In the genomic region with DNA sequence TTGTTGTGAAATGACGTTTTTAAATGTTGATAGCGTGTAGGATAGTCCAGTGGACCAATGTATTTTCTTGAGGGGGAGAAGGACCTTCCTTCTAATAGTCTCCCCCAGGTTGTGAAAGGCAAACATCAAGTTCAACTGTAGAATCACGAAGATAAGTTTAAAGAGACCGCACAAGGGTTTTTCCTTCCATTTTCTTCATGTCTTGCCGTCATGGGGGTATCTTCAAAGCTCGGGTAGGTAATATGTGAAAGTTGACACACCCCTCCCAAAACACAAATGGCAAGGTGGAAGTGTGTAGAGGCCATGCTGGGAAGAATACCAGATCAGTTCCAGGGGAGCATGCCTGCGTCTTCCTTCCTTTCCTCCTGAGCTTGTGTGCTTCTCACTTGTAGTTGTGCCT, we compare ENCODE assay signal across 19 cellular contexts.
DNase-seq lines count a peak whose midpoint lies in the region; ATAC-seq, FAIRE-seq and TF ChIP-seq lines count a peak whose summit lies in the region.
"Had no signal": no experiment of that assay in that cellular context is flagged by ENCODE, and none has a peak within 500 bp of the region (broad histone marks: within the 10 kb centered on the region; RNA-seq: fewer than 3 reads in every experiment).

No MANE protein-coding gene starts in this region.

- DNase-seq in activated T-cell treated with anti-CD3 and anti-CD28 coated beads, Interleukin-2, amount 50 U/mL, for 24 hours = no peak
- no peak for DNase-seq in activated T-cell treated with anti-CD3 and anti-CD28 coated beads for 4 hours
- no peak for DNase-seq in endodermal cell
- peak; percentile 52 for DNase-seq in osteoblast (ENCODE audit: insufficient read length, low spot score, missing footprints)
- DNase-seq in heart left ventricle = no peak
- no peak for DNase-seq in GM19239 (ENCODE audit: insufficient read length, low spot score)
- DNase-seq: 8988T, DND-41, NCI-H1048, NCI-H146, NCI-H2081, NCI-H510A treated with DMSO at 0.1 percent for 48 hours, NCI-H82 had no signal

- H3K27me3 Mint-ChIP-seq in activated T-cell treated with anti-CD3 and anti-CD28 coated beads, Interleukin-2, amount 50 U/mL, for 24 hours = no peaks in the 10 kb centered on the region
- H3K27me3 Mint-ChIP-seq in endodermal cell (ENCODE audit: insufficient read depth) = no peaks in the 10 kb centered on the region

- H3K9me3 Mint-ChIP-seq in activated T-cell treated with anti-CD3 and anti-CD28 coated beads, Interleukin-2, amount 50 U/mL, for 24 hours = peaks cover 4% of the 10 kb centered on the region
- peaks cover 13% of the 10 kb centered on the region for H3K9me3 Mint-ChIP-seq in endodermal cell

- peak overlapping the region; percentile 15 for H3K27ac Mint-ChIP-seq in activated T-cell treated with anti-CD3 and anti-CD28 coated beads, Interleukin-2, amount 50 U/mL, for 24 hours
- H3K27ac Mint-ChIP-seq in endodermal cell = peak overlapping the region; percentile 55

- no peaks in the 10 kb centered on the region for H3K27me3 ChIP-seq in endodermal cell (ENCODE audit: control insufficient read depth, insufficient read depth, low read length, poor library complexity, severe bottlenecking)
- no peaks in the 10 kb centered on the region for H3K27me3 ChIP-seq in osteoblast (ENCODE audit: insufficient read depth, low read length)
- no peaks in the 10 kb centered on the region for H3K27me3 ChIP-seq in heart left ventricle
- H3K27me3 ChIP-seq: BLaER1 had no signal

- FAIRE-seq in GM19239 (lab: Jason Lieb, UNC) = no peak
- FAIRE-seq: G401.6 had no signal

- H3K9me3 ChIP-seq in endodermal cell (ENCODE audit: control insufficient read depth, low read length) (peaks cover 7% of the 10 kb centered on the region), osteoblast (ENCODE audit: low read depth, low read length) (no peaks in the 10 kb centered on the region), heart left ventricle (no peaks in the 10 kb centered on the region)

- ATAC-seq in heart left ventricle (no peak), HG02759 (IDR thresholded peaks at IDR 0.05; ENCODE audit: unreplicated experiment) (no peak)
- ATAC-seq: HCT116 had no signal

- H3K4me1 ChIP-seq in endodermal cell (ENCODE audit: control insufficient read depth, insufficient read depth, low read length) (peaks cover 6% of the 10 kb centered on the region), osteoblast (ENCODE audit: insufficient read depth, low read length) (peaks cover 7% of the 10 kb centered on the region), heart left ventricle (peaks cover 0 to 42% (median 26%) of the 10 kb centered on the region in 12 donors)

- no peak for TF ChIP-seq CTCF in VCaP (conservative IDR thresholded peaks at IDR 0.05)
- TF ChIP-seq CTCF in endodermal cell (conservative IDR thresholded peaks at IDR 0.05) = no peak
- no peak for TF ChIP-seq CTCF in osteoblast (IDR thresholded peaks at IDR 0.05; ENCODE audit: extremely low read depth, low read depth, low read length)
- no peak for TF ChIP-seq CTCF in heart left ventricle (IDR thresholded peaks at IDR 0.05)

- no peak overlapping the region for H3K9ac ChIP-seq in endodermal cell (ENCODE audit: extremely low read depth, low read length, poor library complexity, severe bottlenecking)
- H3K9ac ChIP-seq: BLaER1, KMS-11 had no signal

- intact Hi-C loops in heart left ventricle (cut with DNase I) = loop anchor here in 1 of 10 donors (1.0 kb wide), 1 partner anchor 23 kb away; no protein-coding TSS in a partner anchor

- H3K4me3 Mint-ChIP-seq in activated T-cell treated with anti-CD3 and anti-CD28 coated beads, Interleukin-2, amount 50 U/mL, for 24 hours = no peak overlapping the region
- H3K4me3 Mint-ChIP-seq in endodermal cell = no peak overlapping the region

- peaks cover 60% of the 10 kb centered on the region for H4K20me1 ChIP-seq in osteoblast (ENCODE audit: insufficient read depth, low read length)

- no peak for TF ChIP-seq POLR2A in heart left ventricle (IDR thresholded peaks at IDR 0.05)

- H3K27ac ChIP-seq in VCaP (peak overlapping the region; percentile 74; the same call in 1 of the 2 replicates), endodermal cell (ENCODE audit: low read depth, low read length) (no peak overlapping the region), osteoblast (ENCODE audit: low read depth, low read length) (no peak overlapping the region), heart left ventricle (no peak overlapping the region)
- H3K27ac ChIP-seq: BLaER1, KMS-11 had no signal

- peaks cover 59% of the 10 kb centered on the region for H3K4me1 Mint-ChIP-seq in activated T-cell treated with anti-CD3 and anti-CD28 coated beads, Interleukin-2, amount 50 U/mL, for 24 hours (ENCODE audit: low read depth)
- peaks cover 32% of the 10 kb centered on the region for H3K4me1 Mint-ChIP-seq in endodermal cell

- H3K36me3 Mint-ChIP-seq in activated T-cell treated with anti-CD3 and anti-CD28 coated beads, Interleukin-2, amount 50 U/mL, for 24 hours (ENCODE audit: low read depth) = peaks cover 35% of the 10 kb centered on the region
- peaks cover 16% of the 10 kb centered on the region for H3K36me3 Mint-ChIP-seq in endodermal cell (ENCODE audit: low read depth)

- H3K4me2 ChIP-seq in osteoblast (ENCODE audit: insufficient read depth, low read length) = no peak overlapping the region
- H3K4me2 ChIP-seq: BLaER1, KMS-11 had no signal

- H3K79me2 ChIP-seq in osteoblast (ENCODE audit: insufficient read depth, low read length) = peaks cover 88% of the 10 kb centered on the region

- WGBS in endodermal cell (ENCODE audit: insufficient coverage in 1 of 2, insufficient read length in 1 of 2), 2 experiments = 93 to 97% methylated on average over 7 of the region's 7 CpGs
- WGBS in heart left ventricle, 4 donors = 85 to 89% (median 87%) methylated on average over 7 of the region's 7 CpGs

- H3K4me3 ChIP-seq in endodermal cell (ENCODE audit: low read length) (no peak overlapping the region), osteoblast (ENCODE audit: insufficient read depth, low read length) (no peak overlapping the region), heart left ventricle (no peak overlapping the region)
- H3K4me3 ChIP-seq: BLaER1 had no signal

- H2AFZ ChIP-seq in osteoblast (ENCODE audit: low read length) = no peak overlapping the region

- H3K36me3 ChIP-seq in endodermal cell (ENCODE audit: control insufficient read depth, insufficient read depth, low read length) = no peaks in the 10 kb centered on the region
- no peaks in the 10 kb centered on the region for H3K36me3 ChIP-seq in osteoblast (ENCODE audit: insufficient read depth, low read length)
- no peaks in the 10 kb centered on the region for H3K36me3 ChIP-seq in heart left ventricle
